ENCODE assay signal across 2 cellular contexts in the genomic region with DNA sequence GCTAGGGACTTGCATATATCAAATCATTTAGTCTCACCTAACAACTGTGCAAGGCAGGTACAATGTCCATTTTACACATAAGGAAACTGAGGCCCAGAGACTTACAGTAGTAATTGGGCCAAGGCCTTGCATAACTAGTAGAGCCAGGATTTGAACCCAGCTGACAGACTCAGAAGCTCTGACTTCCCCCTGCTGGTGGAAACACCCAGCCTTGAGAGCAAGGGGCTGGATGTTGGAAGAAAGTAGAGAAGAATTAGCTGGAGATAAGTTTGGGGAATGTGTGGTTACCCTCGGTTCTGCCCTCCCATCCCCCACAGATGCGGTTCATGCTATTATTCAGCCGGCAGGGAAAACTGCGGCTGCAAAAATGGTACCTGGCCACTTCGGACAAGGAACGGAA.
TF ChIP-seq lines count a peak whose summit lies in the region.

No MANE protein-coding gene starts in this region.

TF ChIP-seq in HCT116, 20 proteins besides CTCF, POLR2A, EP300 and RAD21:
- TF ChIP-seq SIN3A (IDR thresholded peaks at IDR 0.05; ENCODE audit: low read depth), result no peak
- no peak for TF ChIP-seq SP1 (IDR thresholded peaks at IDR 0.05; ENCODE audit: low read depth)
- TF ChIP-seq TCF7L2 (IDR thresholded peaks at IDR 0.05; ENCODE audit: borderline replicate concordance, extremely low read depth, insufficient read depth, insufficient read length), result no peak
- TF ChIP-seq EZH2 (IDR thresholded peaks at IDR 0.05), result no peak

TF ChIP-seq in WTC11, 78 proteins besides CTCF, POLR2A, EP300 and RAD21:
- TF ChIP-seq, protein P1, sequence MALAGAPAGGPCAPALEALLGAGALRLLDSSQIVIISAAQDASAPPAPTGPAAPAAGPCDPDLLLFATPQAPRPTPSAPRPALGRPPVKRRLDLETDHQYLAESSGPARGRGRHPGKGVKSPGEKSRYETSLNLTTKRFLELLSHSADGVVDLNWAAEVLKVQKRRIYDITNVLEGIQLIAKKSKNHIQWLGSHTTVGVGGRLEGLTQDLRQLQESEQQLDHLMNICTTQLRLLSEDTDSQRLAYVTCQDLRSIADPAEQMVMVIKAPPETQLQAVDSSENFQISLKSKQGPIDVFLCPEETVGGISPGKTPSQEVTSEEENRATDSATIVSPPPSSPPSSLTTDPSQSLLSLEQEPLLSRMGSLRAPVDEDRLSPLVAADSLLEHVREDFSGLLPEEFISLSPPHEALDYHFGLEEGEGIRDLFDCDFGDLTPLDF (CRISPR knock-in tag; IDR thresholded peaks at IDR 0.05), result no peak
- TF ChIP-seq, protein P2, sequence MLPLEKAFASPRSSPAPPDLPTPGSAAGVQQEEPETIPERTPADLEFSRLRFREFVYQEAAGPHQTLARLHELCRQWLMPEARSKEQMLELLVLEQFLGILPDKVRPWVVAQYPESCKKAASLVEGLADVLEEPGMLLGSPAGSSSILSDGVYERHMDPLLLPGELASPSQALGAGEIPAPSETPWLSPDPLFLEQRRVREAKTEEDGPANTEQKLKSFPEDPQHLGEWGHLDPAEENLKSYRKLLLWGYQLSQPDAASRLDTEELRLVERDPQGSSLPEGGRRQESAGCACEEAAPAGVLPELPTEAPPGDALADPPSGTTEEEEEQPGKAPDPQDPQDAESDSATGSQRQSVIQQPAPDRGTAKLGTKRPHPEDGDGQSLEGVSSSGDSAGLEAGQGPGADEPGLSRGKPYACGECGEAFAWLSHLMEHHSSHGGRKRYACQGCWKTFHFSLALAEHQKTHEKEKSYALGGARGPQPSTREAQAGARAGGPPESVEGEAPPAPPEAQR (CRISPR knock-in tag; IDR thresholded peaks at IDR 0.05), result no peak
- TF ChIP-seq NR2C2 (CRISPR knock-in tag; IDR thresholded peaks at IDR 0.05) (no peak), EMX1 (CRISPR knock-in tag; IDR thresholded peaks at IDR 0.05) (no peak), ZNF121 (CRISPR knock-in tag; IDR thresholded peaks at IDR 0.05) (no peak)
TF ChIP-seq in WTC11: peak in this region for 0.
